ENCODE assay signal across 18 cellular contexts in the genomic region with DNA sequence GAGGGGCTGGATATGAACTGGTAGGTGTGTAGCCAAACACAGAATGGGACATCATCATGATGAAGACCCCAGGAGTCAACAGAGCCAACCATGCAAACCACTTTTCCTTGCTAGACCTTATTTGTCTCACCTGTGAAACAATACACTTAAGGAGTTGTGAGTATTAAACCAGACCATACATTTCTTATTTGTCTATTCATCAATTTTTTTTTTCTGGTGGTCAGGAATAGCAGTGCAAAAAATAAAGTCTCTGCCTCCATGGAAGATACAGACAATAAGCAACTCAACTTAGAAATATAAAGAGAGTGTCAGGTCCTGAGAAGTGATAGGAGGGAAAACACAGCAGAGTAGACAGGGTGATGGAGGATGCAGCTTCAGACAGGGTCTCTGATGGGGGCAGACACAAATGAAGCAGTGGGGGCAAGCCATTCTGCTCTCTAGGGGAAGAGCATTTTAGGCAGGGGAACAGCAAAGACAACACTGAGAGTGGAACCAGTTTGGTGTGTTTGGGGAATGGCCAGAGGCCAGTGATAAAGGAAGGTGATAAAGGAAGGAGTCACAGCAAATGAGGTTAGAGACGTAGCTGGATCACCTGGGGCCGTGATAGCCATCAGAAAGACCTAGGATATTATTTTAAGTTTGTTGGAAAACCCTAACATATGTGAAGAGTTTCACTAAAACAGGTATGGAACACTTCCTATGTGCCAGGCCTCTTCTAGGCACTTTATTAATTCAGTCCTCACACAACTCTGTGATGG.
DNase-seq lines count a peak whose midpoint lies in the region; ATAC-seq and TF ChIP-seq lines count a peak whose summit lies in the region.
"Had no signal": no experiment of that assay in that cellular context is flagged by ENCODE, and none has a peak within 500 bp of the region (broad histone marks: within the 10 kb centered on the region; RNA-seq: fewer than 3 reads in every experiment).

No MANE protein-coding gene starts in this region.

- no peak overlapping the region for H3K4ac ChIP-seq in trophoblast cell (ENCODE audit: low read depth, low read length)

- H3K18ac ChIP-seq in trophoblast cell (ENCODE audit: low read length): no peak overlapping the region

- no peak overlapping the region for H3K27ac Mint-ChIP-seq in activated CD4-positive, alpha-beta T cell treated with anti-CD3 and anti-CD28 coated beads, Interleukin-2, amount 10 ng/mL, durations not matched to agents 24 days and 14 days
- H3K27ac Mint-ChIP-seq: CD4-positive, alpha-beta memory T cell had no signal

- no peak overlapping the region for H3K4me2 ChIP-seq in trophoblast cell (ENCODE audit: low read length)

- no peaks in the 10 kb centered on the region for H3K9me3 Mint-ChIP-seq in activated CD4-positive, alpha-beta T cell treated with anti-CD3 and anti-CD28 coated beads, Interleukin-2, amount 10 ng/mL, durations not matched to agents 24 days and 14 days

- no peak overlapping the region for H4K8ac ChIP-seq in trophoblast cell (ENCODE audit: low read depth, low read length)

- peak overlapping the region; percentile 51 for H2BK12ac ChIP-seq in trophoblast cell (ENCODE audit: low read length)

- H3K4me1 Mint-ChIP-seq in activated CD4-positive, alpha-beta T cell treated with anti-CD3 and anti-CD28 coated beads, Interleukin-2, amount 10 ng/mL, durations not matched to agents 24 days and 14 days: peaks cover 21% of the 10 kb centered on the region

- peaks cover 2% of the 10 kb centered on the region for H3K27me3 Mint-ChIP-seq in activated CD4-positive, alpha-beta T cell treated with anti-CD3 and anti-CD28 coated beads, Interleukin-2, amount 10 ng/mL, durations not matched to agents 24 days and 14 days

- H3K27ac ChIP-seq in KOPT-K1 (ENCODE audit: low read depth, low read length, poor library complexity, severe bottlenecking) (peak overlapping the region; percentile 14), VCaP (peak overlapping the region; percentile 15; the same call in 1 of the 2 replicates), trophoblast cell (ENCODE audit: low read depth, low read length) (peak overlapping the region; percentile 44), testis (no peak overlapping the region)
- H3K27ac ChIP-seq: Peyer's patch, SJSA1 had no signal

- H3K14ac ChIP-seq in trophoblast cell (ENCODE audit: low read length): no peak overlapping the region

- H2AFZ ChIP-seq in trophoblast cell (ENCODE audit: insufficient read depth, low read length, poor library complexity): no peak overlapping the region

- peak; percentile 39 for DNase-seq in activated CD4-positive, alpha-beta T cell treated with anti-CD3 and anti-CD28 coated beads, Interleukin-2, amount 10 ng/mL, durations not matched to agents 24 days and 14 days
- no peak for DNase-seq in activated CD4-positive, alpha-beta T cell treated with anti-CD3 and anti-CD28 coated beads, Interleukin-2, amount 50 U/mL, for 4 hours
- DNase-seq in trophoblast cell (peak; percentile 86 to 92), testis (no peak)
- DNase-seq: BE2C; CD4-positive, alpha-beta memory T cell; DMS153; GOT3; NCI-H1048; NCI-H1436; NCI-H1930; NCI-H526; Peyer's patch had no signal

- H3K9ac ChIP-seq in trophoblast cell (ENCODE audit: low read length): no peak overlapping the region

- H3K9me3 ChIP-seq in KOPT-K1 (ENCODE audit: insufficient read depth, low read length, poor library complexity, severe bottlenecking) (no peaks in the 10 kb centered on the region), trophoblast cell (ENCODE audit: insufficient read depth, low read depth, low read length) (no peaks in the 10 kb centered on the region), testis (no peaks in the 10 kb centered on the region)
- H3K9me3 ChIP-seq: BE2C, Peyer's patch, SJSA1 had no signal

- H3K79me2 ChIP-seq in trophoblast cell (ENCODE audit: control insufficient read depth, insufficient read depth, low read length, poor library complexity): peaks cover 2% of the 10 kb centered on the region

- H2AK5ac ChIP-seq in trophoblast cell (ENCODE audit: low read length): no peak overlapping the region

- ATAC-seq in HG02571 (IDR thresholded peaks at IDR 0.05; ENCODE audit: unreplicated experiment): no peak
- ATAC-seq: HCT116 had no signal

- H3K27me3 ChIP-seq in trophoblast cell (ENCODE audit: insufficient read depth, low read length) (no peaks in the 10 kb centered on the region), testis (no peaks in the 10 kb centered on the region)
- H3K27me3 ChIP-seq: BE2C, Peyer's patch had no signal

- H2BK5ac ChIP-seq in trophoblast cell (ENCODE audit: low read depth, low read length, poor library complexity): no peak overlapping the region

- TF ChIP-seq CTCF in VCaP (conservative IDR thresholded peaks at IDR 0.05) (no peak), testis (IDR thresholded peaks at IDR 0.05) (no peak)

- no peaks in the 10 kb centered on the region for H3K36me3 Mint-ChIP-seq in activated CD4-positive, alpha-beta T cell treated with anti-CD3 and anti-CD28 coated beads, Interleukin-2, amount 10 ng/mL, durations not matched to agents 24 days and 14 days (ENCODE audit: low read depth)
- H3K36me3 Mint-ChIP-seq: CD4-positive, alpha-beta memory T cell had no signal

- H4K91ac ChIP-seq in trophoblast cell (ENCODE audit: low read depth, low read length): no peak overlapping the region

- H3K4me3 Mint-ChIP-seq in activated CD4-positive, alpha-beta T cell treated with anti-CD3 and anti-CD28 coated beads, Interleukin-2, amount 10 ng/mL, durations not matched to agents 24 days and 14 days: no peak overlapping the region
- H3K4me3 Mint-ChIP-seq: CD4-positive, alpha-beta memory T cell had no signal

- peaks cover 9% of the 10 kb centered on the region for H3K79me1 ChIP-seq in trophoblast cell (ENCODE audit: low read length)

- H3K4me1 ChIP-seq in trophoblast cell (ENCODE audit: control insufficient read depth in 1 of 2, insufficient read depth in 2 of 2, low read length in 2 of 2): peaks cover 11 to 17% of the 10 kb centered on the region in 2 experiments
- no peaks in the 10 kb centered on the region for H3K4me1 ChIP-seq in testis
- H3K4me1 ChIP-seq: BE2C, Peyer's patch, SJSA1 had no signal

- H4K12ac ChIP-seq in trophoblast cell (ENCODE audit: low read depth, low read length): no peak overlapping the region

- H3K23ac ChIP-seq in trophoblast cell (ENCODE audit: low read length): no peak overlapping the region

- no peak for TF ChIP-seq POLR2A in testis (IDR thresholded peaks at IDR 0.05)

- WGBS in trophoblast cell (ENCODE audit: extremely low coverage, insufficient coverage, insufficient read length): no CpG with 5 or more reads among the region's 2 CpGs
- whole genome bisulfite sequencing in testis, 2 donors: 89 to 93% methylated on average over 2 of the region's 2 CpGs

- H3K4me3 ChIP-seq in trophoblast cell (ENCODE audit: low read depth, low read length) (no peak overlapping the region), testis (no peak overlapping the region)
- H3K4me3 ChIP-seq: Peyer's patch, SJSA1 had no signal

- H3K36me3 ChIP-seq in KOPT-K1 (ENCODE audit: insufficient read depth, low read length): no peaks in the 10 kb centered on the region
- H3K36me3 ChIP-seq in trophoblast cell (ENCODE audit: control insufficient read depth in 1 of 2, insufficient read depth in 2 of 2, low read length in 2 of 2): no peaks in the 10 kb centered on the region
- H3K36me3 ChIP-seq in testis (ENCODE audit: low read depth, missing control alignments): no peaks in the 10 kb centered on the region
- H3K36me3 ChIP-seq: BE2C, Peyer's patch, SJSA1 had no signal

- intact Hi-C loops in activated CD4-positive, alpha-beta T cell treated with anti-CD3 and anti-CD28 coated beads, Interleukin-2, amount 10 ng/mL, durations not matched to agents 24 days and 14 days (cut with micrococcal nuclease): loop anchor here (2.0 kb wide), 1 partner anchor 17 kb away; no protein-coding TSS in a partner anchor
- intact Hi-C loops in testis (cut with DNase I; ENCODE audit: low total_unique reads): no loop called here

- peak overlapping the region; percentile 5 for H2BK120ac ChIP-seq in trophoblast cell (ENCODE audit: insufficient read depth, low read length, poor library complexity)

Comparison
In these comparisons a context has a peak if more than half of its experiments do, and no peak if none do; other contexts are left out.
1. DNase-seq: peak in activated CD4-positive, alpha-beta T cell treated with anti-CD3 and anti-CD28 coated beads, Interleukin-2, amount 10 ng/mL, durations not matched to agents 24 days and 14 days (single experiment) and trophoblast cell (2 of 2); none in activated CD4-positive, alpha-beta T cell treated with anti-CD3 and anti-CD28 coated beads, Interleukin-2, amount 50 U/mL, for 4 hours (0 of 2) and testis (single experiment).
2. H3K27ac ChIP-seq: peak in KOPT-K1 (single experiment), VCaP (single experiment) and trophoblast cell (single experiment); none in testis (0 of 2).